ENCODE assay signal across 6 cellular contexts in genomic region chr16:30194177-30194925, GRCh38. TPM values are rescaled to one million over a fixed set of nuclear protein-coding genes. Genes with fewer than 3 reads are reported as not detected.
DNase-seq lines count a peak whose midpoint lies in the region; ATAC-seq and TF ChIP-seq lines count a peak whose summit lies in the region.
"Not testable (repeated sequence)": the region's sequence is repeated elsewhere in the genome, so short reads cannot be mapped to it uniquely, and the experiment has no call there.

No MANE protein-coding gene starts in this region.

- ATAC-seq in GM19397 (IDR thresholded peaks at IDR 0.05; ENCODE audit: unreplicated experiment), result peak; percentile 51
- ATAC-seq in HG03045 (IDR thresholded peaks at IDR 0.05; ENCODE audit: unreplicated experiment), result peak; percentile 62
- peak; percentile 82 for ATAC-seq in SK-N-SH treated with all-trans-retinoic acid at 6 μM for 48 hours
- peak; percentile 65 to 66 for ATAC-seq in naive B cell (ENCODE audit: low read depth in 2 of 2)

- BruUV-seq in A673 (replicated peaks; lab: Mats Ljungman, UMichigan), result TSS peak; percentile 94

- not testable (repeated sequence) for H3K27ac ChIP-seq in A673 (ENCODE audit: low read depth, low read length, poor library complexity, severe bottlenecking)

- CTCF ChIA-PET in A673 (lab: Charles Lee), result not testable (repeated sequence)

- peak overlapping the region; percentile 25 for H3K4me3 ChIP-seq in A673 (ENCODE audit: low read depth, low read length, poor library complexity, severe bottlenecking)
- peak overlapping the region; percentile 38 for H3K4me3 ChIP-seq in epithelial cell of esophagus (ENCODE audit: low read length)

- TF ChIP-seq CTCF in A673 (conservative IDR thresholded peaks at IDR 0.05; ENCODE audit: low read depth, low read length); epithelial cell of esophagus (IDR thresholded peaks at IDR 0.05; ENCODE audit: insufficient read depth, low read depth, low read length, missing control alignments): not testable (repeated sequence)

- POLR2A ChIA-PET in A673 (lab: Charles Lee; ENCODE audit: low non-redundant PET), result not testable (repeated sequence)

- H3K4me3 Mint-ChIP-seq in naive B cell, result not testable (repeated sequence)

- H3K4me1 ChIP-seq in A673 (ENCODE audit: insufficient read depth, low read length, poor library complexity, severe bottlenecking), result not testable (repeated sequence)

- not testable (repeated sequence) for H3K9me3 Mint-ChIP-seq in naive B cell

- H3K27me3 Mint-ChIP-seq in naive B cell, result not testable (repeated sequence)

- H3K36me3 ChIP-seq in A673 (ENCODE audit: insufficient read depth, low read length, poor library complexity, severe bottlenecking), result not testable (repeated sequence)

- intact Hi-C loops in A673 (cut with micrococcal nuclease; ENCODE audit: unreplicated experiment), result not testable (repeated sequence)

- H3K27ac Mint-ChIP-seq in naive B cell, result not testable (repeated sequence)

- not testable (repeated sequence) for H3K27me3 ChIP-seq in A673 (replicated peaks; ENCODE audit: insufficient read depth, low read depth, low read length, poor library complexity)

- not testable (repeated sequence) for H3K9me3 ChIP-seq in A673 (ENCODE audit: low read depth, low read length, poor library complexity, severe bottlenecking)

- not testable (repeated sequence) for H3K36me3 Mint-ChIP-seq in naive B cell

- H3K4me1 Mint-ChIP-seq in naive B cell, result not testable (repeated sequence)

- DNase-seq in A673 (ENCODE audit: low spot score); epithelial cell of esophagus (ENCODE audit: low read depth): not testable (repeated sequence)
- peak; percentile 9 for DNase-seq in naive B cell

RNA-seq across cellular contexts. Expression of gene SLX1A, which starts 0.7 kb away (rescaled TPM):
- 15.5 and 20.0 TPM in 2 replicates for total RNA-seq in A673 (2021)
- 10 to 100 TPM; 52.4 to 71.2 (median 65.2) TPM for polyA plus RNA-seq in naive B cell (ENCODE audit: low read depth in 6 of 6)

RNA-seq across cellular contexts. Expression of gene BOLA2B, which starts 0.9 kb away (rescaled TPM):
- total RNA-seq in A673 (2021), result 180 and 225 TPM in 2 replicates
- polyA plus RNA-seq in naive B cell (ENCODE audit: low read depth in 6 of 6), result 100 to 1,000 TPM; 121 to 238 (median 189) TPM

RNA-seq across cellular contexts. Expression of gene SULT1A3, which starts 4.7 kb away (rescaled TPM):
- total RNA-seq in A673 (2021), result 14.1 and 21.2 TPM in 2 replicates
- polyA plus RNA-seq in naive B cell (ENCODE audit: low read depth in 6 of 6), result 1 to 10 TPM in 3 of 6 donors, under 1 TPM in 1, not detected in 2; 0.69 to 6.5 (median 2.5) TPM

RNA-seq across cellular contexts. Expression of gene CORO1A, which starts 10.9 kb away (rescaled TPM):
- total RNA-seq in A673 (2021), result 4.6 and 7.0 TPM in 2 replicates
- polyA plus RNA-seq in naive B cell (ENCODE audit: low read depth in 6 of 6), result 1,000 to 10,000 TPM in 5 of 6 donors, 100 to 1,000 TPM in 1; 945 to 1,368 (median 1,199) TPM

RNA-seq across cellular contexts. Expression of gene NPIPB13, which starts 53.9 kb away (rescaled TPM):
- 9.3 and 14.2 TPM in 2 replicates for total RNA-seq in A673 (2021)
- polyA plus RNA-seq in naive B cell (ENCODE audit: low read depth in 6 of 6), result 1 to 10 TPM in 1 of 6 donors, under 1 TPM in 4, not detected in 1; 0.17 to 1.9 (median 0.35) TPM
